Comparison of ENCODE assay signal across 9 cellular contexts in the genomic region with DNA sequence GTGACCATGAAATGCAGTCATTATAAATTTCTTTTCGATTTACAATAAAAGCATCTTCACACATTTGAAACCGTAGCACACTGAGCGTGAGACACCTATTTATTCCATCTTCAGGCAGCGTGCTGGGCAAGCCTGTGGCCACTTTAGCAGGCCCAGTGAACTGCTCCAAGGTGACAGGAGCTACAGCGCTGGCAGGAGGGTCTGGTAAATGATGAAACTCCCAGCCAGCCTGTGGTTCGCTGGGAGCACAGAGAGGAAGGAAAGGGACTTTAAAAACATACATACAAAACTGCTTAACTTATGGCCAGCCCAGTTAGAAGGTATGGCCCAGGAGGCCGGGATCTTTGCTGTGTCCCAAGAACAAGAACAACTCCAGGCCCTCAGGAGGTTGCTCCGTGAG. TPM values are rescaled to one million over a fixed set of nuclear protein-coding genes. Genes with fewer than 3 reads are reported as not detected.
A peak's percentile ranks its signal among the peaks of the same experiment; 100 is the strongest.
DNase-seq lines count a peak whose midpoint lies in the region; TF ChIP-seq lines count a peak whose summit lies in the region.
"Had no signal": no experiment of that assay in that cellular context is flagged by ENCODE, and none has a peak within 500 bp of the region (broad histone marks: within the 10 kb centered on the region; RNA-seq: fewer than 3 reads in every experiment).

No MANE protein-coding gene starts in this region.

- H3K36me3 ChIP-seq in DOHH2 (ENCODE audit: control insufficient read depth, low read length) = peaks cover 67% of the 10 kb centered on the region
- H3K36me3 ChIP-seq in effector memory CD4-positive, alpha-beta T cell (ENCODE audit: control insufficient read depth, insufficient read depth, low read length) = no peaks in the 10 kb centered on the region

- peak overlapping the region; percentile 77 for H3K4me2 ChIP-seq in DOHH2 (ENCODE audit: low read length)

- H3F3A ChIP-seq in DOHH2 (ENCODE audit: control insufficient read depth, insufficient read depth) = peaks cover 45% of the 10 kb centered on the region

- peaks cover 89% of the 10 kb centered on the region for H3K79me2 ChIP-seq in DOHH2 (ENCODE audit: control insufficient read depth, low read length)

- no peak for TF ChIP-seq POLR2A in NB4 (IDR thresholded peaks at IDR 0.05; ENCODE audit: extremely low read depth, insufficient read length)

- peaks cover 51% of the 10 kb centered on the region for H3K4me1 Mint-ChIP-seq in progenitor cell of endocrine pancreas (ENCODE audit: low read depth)

- peak overlapping the region; percentile 89 for H3K27ac Mint-ChIP-seq in progenitor cell of endocrine pancreas

- intact Hi-C loops in head of caudate nucleus (cut with DNase I) = no loop called here

- no peaks in the 10 kb centered on the region for H3K9me3 ChIP-seq in DOHH2 (ENCODE audit: control insufficient read depth, insufficient read depth, low read length)
- no peaks in the 10 kb centered on the region for H3K9me3 ChIP-seq in effector memory CD4-positive, alpha-beta T cell (ENCODE audit: control insufficient read depth, low read length)

- H3K9me2 ChIP-seq in DOHH2 (replicated peaks; ENCODE audit: control insufficient read depth, low read length) = no peaks in the 10 kb centered on the region

- no peaks in the 10 kb centered on the region for H3K27me3 ChIP-seq in DOHH2 (ENCODE audit: control insufficient read depth, low read length)
- no peaks in the 10 kb centered on the region for H3K27me3 ChIP-seq in effector memory CD4-positive, alpha-beta T cell (replicated peaks; ENCODE audit: control insufficient read depth, insufficient read depth, low read length, poor library complexity, severe bottlenecking)

- no peak overlapping the region for H3K4me3 Mint-ChIP-seq in progenitor cell of endocrine pancreas (ENCODE audit: low read depth)

- peak; percentile 56 for DNase-seq in NB4 (ENCODE audit: low read depth)
- no peak for DNase-seq in effector memory CD4-positive, alpha-beta T cell
- no peak for DNase-seq in progenitor cell of endocrine pancreas (ENCODE audit: low spot score, unreplicated experiment)
- DNase-seq in amniotic stem cell (lab: John Stamatoyannopoulos, UW) = no peak
- DNase-seq in head of caudate nucleus = no peak
- no peak for DNase-seq in NCI-H2029 (lab: John Stamatoyannopoulos, UW)
- DNase-seq in H4 (ENCODE audit: low spot score) = no peak
- DNase-seq: H7 had no signal

- H3K9me3 Mint-ChIP-seq in progenitor cell of endocrine pancreas (ENCODE audit: low read depth) = no peaks in the 10 kb centered on the region

- no peaks in the 10 kb centered on the region for H3K36me3 Mint-ChIP-seq in progenitor cell of endocrine pancreas (ENCODE audit: insufficient read depth)

- H3K27me3 Mint-ChIP-seq in progenitor cell of endocrine pancreas = no peaks in the 10 kb centered on the region

- peak overlapping the region; percentile 92 for H3K4me3 ChIP-seq in DOHH2 (ENCODE audit: low read length)
- no peak overlapping the region for H3K4me3 ChIP-seq in NB4 (ENCODE audit: low read depth, low read length)
- H3K4me3 ChIP-seq in effector memory CD4-positive, alpha-beta T cell (ENCODE audit: insufficient read depth, low read depth, low read length, poor library complexity, severe bottlenecking) = no peak overlapping the region

- H3K27ac ChIP-seq in DOHH2 (ENCODE audit: low read depth, low read length) = peak overlapping the region; percentile 96
- H3K27ac ChIP-seq in effector memory CD4-positive, alpha-beta T cell (ENCODE audit: insufficient read depth, low read length, poor library complexity, severe bottlenecking) = peak overlapping the region; percentile 84

- H3K4me1 ChIP-seq in DOHH2 (ENCODE audit: control insufficient read depth, low read length) = peaks cover 85% of the 10 kb centered on the region
- peaks cover 77% of the 10 kb centered on the region for H3K4me1 ChIP-seq in effector memory CD4-positive, alpha-beta T cell (ENCODE audit: control insufficient read depth, insufficient read depth, low read length, poor library complexity, severe bottlenecking)

- H4K20me1 ChIP-seq in DOHH2 (ENCODE audit: control insufficient read depth, insufficient read depth, low read depth, low read length) = 0 out of 2 replicates have a peak, but pooled peaks cover 4% of the 10 kb centered on the region

- TF ChIP-seq CTCF in DOHH2 (IDR thresholded peaks at IDR 0.05; ENCODE audit: low read depth, low read length, poor library complexity, severe bottlenecking) = no peak
- no peak for TF ChIP-seq CTCF in NB4 (IDR thresholded peaks at IDR 0.05; ENCODE audit: low read depth, low read length)
- no peak for TF ChIP-seq CTCF in progenitor cell of endocrine pancreas (IDR thresholded peaks at IDR 0.05; ENCODE audit: unreplicated experiment)

RNA-seq across cellular contexts. Expression of a gene that starts 5.1 kb away (rescaled TPM):
- 57.3 and 62.8 TPM in 2 replicates for total RNA-seq in progenitor cell of endocrine pancreas
- total RNA-seq in H4 (2014; rRNA removed; shearing (Covaris generic)) = 7.5 and 9.7 TPM in 2 replicates
